Comparison of ENCODE assay signal across 26 cellular contexts in genomic region chr6:50135968-50136367, GRCh38.
"Had no signal": no experiment of that assay in that cellular context is flagged by ENCODE, and none has a peak within 500 bp of the region (broad histone marks: within the 10 kb centered on the region; RNA-seq: fewer than 3 reads in every experiment).

No MANE protein-coding gene starts in this region.

- H3K9me3 ChIP-seq: stomach, suprapubic skin, testis, thoracic aorta, thyroid gland, tibial artery, tibial nerve, transverse colon, upper lobe of left lung, upper lobe of right lung, uterus, vagina had no signal

- FAIRE-seq: urothelium cell line had no signal

- H3K36me3 ChIP-seq: stomach, suprapubic skin, thoracic aorta, thyroid gland, tibial artery, tibial nerve, transverse colon, upper lobe of left lung, upper lobe of right lung, uterus, vagina had no signal

- H3K27me3 ChIP-seq: suprapubic skin, testis, thyroid gland, tibial artery, tibial nerve, transverse colon, upper lobe of left lung, upper lobe of right lung, uterus, vagina had no signal

- H3K4me3 ChIP-seq: stomach, suprapubic skin, testis, thoracic aorta, thyroid gland, tibial artery, tibial nerve, transverse colon, upper lobe of left lung, upper lobe of right lung, uterus, vagina had no signal

- ATAC-seq: stimulated activated effector memory CD8-positive, alpha-beta T cell treated with anti-CD3 and anti-CD28 coated beads, Interleukin-12 subunit alpha, Interleukin-12 subunit beta, amount 100 ng/mL, for 72 hours; stimulated activated memory B cell treated with anti-CD40 and anti-IgM and Interleukin-4, amounts not matched to agents 10 μg/mL and 1 μg/mL and 100 μg/mL, for 72 hours; stimulated activated naive B cell treated with anti-CD40 and anti-IgM and Interleukin-4, amounts not matched to agents 10 μg/mL and 1 μg/mL and 100 μg/mL, for 72 hours; stimulated activated naive CD8-positive, alpha-beta T cell treated with anti-CD3 and anti-CD28 coated beads, Interleukin-15, amount 100 ng/mL, for 72 hours; stimulated activated naive CD8-positive, alpha-beta T cell treated with anti-CD3 and anti-CD28 coated beads, Interleukin-15, Interleukin-2, amounts not matched to agents 100 U/mL and 50 U/mL, for 24 hours; upper lobe of right lung had no signal

- DNase-seq: stimulated activated CD4-positive, alpha-beta T cell treated with anti-CD3 and anti-CD28 coated beads, Interleukin-4, amount 100 ng/mL, for 1 hour; stimulated activated CD4-positive, alpha-beta T cell treated with anti-CD3 and anti-CD28 coated beads, Interleukin-4, amount 100 ng/mL, for 24 hours; stimulated activated CD4-positive, alpha-beta T cell treated with anti-CD3 and anti-CD28 coated beads, Interleukin-4, amount 100 ng/mL, for 4 hours; stimulated activated CD8-positive, alpha-beta memory T cell treated with anti-CD3 and anti-CD28 coated beads, Interleukin-4, amount 100 ng/mL, for 48 hours; stimulated activated naive B cell treated with anti-CD40 and anti-IgM and Interleukin-4, amounts not matched to agents 10 μg/mL and 1 μg/mL and 100 μg/mL, for 72 hours; stimulated activated naive CD4-positive, alpha-beta T cell; stimulated activated naive CD4-positive, alpha-beta T cell treated with Interleukin-2 at 50 U/mL for 16 hours; stimulated activated naive CD8-positive, alpha-beta T cell treated with anti-CD3 and anti-CD28 coated beads, Interleukin-15, amount 100 ng/mL, for 72 hours; stimulated activated naive CD8-positive, alpha-beta T cell treated with anti-CD3 and anti-CD28 coated beads, Interleukin-15, Interleukin-2, amounts not matched to agents 100 U/mL and 50 U/mL, for 24 hours; stomach; substantia nigra; testis; thyroid gland; tibial artery; transverse colon; trophoblast cell; upper lobe of left lung; upper lobe of right lung; uterus had no signal

- H3K4me1 ChIP-seq: stomach, suprapubic skin, testis, thyroid gland, tibial artery, tibial nerve, transverse colon, upper lobe of left lung, upper lobe of right lung, uterus, vagina had no signal

- H3K27ac ChIP-seq: stomach, suprapubic skin, testis, thoracic aorta, thyroid gland, tibial artery, tibial nerve, transverse colon, upper lobe of left lung, upper lobe of right lung, uterus, vagina had no signal
